Comparison of ENCODE assay signal across 1 cellular context in the genomic region with DNA sequence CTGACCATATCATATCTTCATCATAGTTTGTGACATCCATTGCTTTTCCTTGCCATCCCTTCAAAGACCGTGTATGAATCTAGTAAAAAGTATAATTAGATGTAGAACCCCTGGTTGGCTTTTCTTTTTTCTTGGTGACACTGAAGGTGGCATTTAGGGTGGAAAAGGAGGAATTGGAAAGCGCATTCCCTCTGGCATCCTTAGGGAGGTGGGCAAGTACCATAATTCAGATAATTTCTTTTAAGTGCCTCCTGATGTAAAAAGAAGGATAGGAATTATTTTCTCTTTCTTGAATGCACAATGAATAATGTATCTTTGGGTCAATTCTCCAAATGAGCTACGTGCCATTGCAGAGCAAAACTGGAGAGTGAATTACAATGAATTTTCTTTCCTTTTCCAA.
TF ChIP-seq lines count a peak whose summit lies in the region.

No MANE protein-coding gene starts in this region.

TF ChIP-seq in GM12878, 131 proteins besides CTCF, POLR2A, EP300 and RAD21 (continued from another document):
- TF ChIP-seq, protein P1, sequence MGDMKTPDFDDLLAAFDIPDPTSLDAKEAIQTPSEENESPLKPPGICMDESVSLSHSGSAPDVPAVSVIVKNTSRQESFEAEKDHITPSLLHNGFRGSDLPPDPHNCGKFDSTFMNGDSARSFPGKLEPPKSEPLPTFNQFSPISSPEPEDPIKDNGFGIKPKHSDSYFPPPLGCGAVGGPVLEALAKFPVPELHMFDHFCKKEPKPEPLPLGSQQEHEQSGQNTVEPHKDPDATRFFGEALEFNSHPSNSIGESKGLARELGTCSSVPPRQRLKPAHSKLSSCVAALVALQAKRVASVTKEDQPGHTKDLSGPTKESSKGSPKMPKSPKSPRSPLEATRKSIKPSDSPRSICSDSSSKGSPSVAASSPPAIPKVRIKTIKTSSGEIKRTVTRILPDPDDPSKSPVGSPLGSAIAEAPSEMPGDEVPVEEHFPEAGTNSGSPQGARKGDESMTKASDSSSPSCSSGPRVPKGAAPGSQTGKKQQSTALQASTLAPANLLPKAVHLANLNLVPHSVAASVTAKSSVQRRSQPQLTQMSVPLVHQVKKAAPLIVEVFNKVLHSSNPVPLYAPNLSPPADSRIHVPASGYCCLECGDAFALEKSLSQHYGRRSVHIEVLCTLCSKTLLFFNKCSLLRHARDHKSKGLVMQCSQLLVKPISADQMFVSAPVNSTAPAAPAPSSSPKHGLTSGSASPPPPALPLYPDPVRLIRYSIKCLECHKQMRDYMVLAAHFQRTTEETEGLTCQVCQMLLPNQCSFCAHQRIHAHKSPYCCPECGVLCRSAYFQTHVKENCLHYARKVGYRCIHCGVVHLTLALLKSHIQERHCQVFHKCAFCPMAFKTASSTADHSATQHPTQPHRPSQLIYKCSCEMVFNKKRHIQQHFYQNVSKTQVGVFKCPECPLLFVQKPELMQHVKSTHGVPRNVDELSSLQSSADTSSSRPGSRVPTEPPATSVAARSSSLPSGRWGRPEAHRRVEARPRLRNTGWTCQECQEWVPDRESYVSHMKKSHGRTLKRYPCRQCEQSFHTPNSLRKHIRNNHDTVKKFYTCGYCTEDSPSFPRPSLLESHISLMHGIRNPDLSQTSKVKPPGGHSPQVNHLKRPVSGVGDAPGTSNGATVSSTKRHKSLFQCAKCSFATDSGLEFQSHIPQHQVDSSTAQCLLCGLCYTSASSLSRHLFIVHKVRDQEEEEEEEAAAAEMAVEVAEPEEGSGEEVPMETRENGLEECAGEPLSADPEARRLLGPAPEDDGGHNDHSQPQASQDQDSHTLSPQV (IDR thresholded peaks at IDR 0.05) = no peak
- TF ChIP-seq, protein P2, sequence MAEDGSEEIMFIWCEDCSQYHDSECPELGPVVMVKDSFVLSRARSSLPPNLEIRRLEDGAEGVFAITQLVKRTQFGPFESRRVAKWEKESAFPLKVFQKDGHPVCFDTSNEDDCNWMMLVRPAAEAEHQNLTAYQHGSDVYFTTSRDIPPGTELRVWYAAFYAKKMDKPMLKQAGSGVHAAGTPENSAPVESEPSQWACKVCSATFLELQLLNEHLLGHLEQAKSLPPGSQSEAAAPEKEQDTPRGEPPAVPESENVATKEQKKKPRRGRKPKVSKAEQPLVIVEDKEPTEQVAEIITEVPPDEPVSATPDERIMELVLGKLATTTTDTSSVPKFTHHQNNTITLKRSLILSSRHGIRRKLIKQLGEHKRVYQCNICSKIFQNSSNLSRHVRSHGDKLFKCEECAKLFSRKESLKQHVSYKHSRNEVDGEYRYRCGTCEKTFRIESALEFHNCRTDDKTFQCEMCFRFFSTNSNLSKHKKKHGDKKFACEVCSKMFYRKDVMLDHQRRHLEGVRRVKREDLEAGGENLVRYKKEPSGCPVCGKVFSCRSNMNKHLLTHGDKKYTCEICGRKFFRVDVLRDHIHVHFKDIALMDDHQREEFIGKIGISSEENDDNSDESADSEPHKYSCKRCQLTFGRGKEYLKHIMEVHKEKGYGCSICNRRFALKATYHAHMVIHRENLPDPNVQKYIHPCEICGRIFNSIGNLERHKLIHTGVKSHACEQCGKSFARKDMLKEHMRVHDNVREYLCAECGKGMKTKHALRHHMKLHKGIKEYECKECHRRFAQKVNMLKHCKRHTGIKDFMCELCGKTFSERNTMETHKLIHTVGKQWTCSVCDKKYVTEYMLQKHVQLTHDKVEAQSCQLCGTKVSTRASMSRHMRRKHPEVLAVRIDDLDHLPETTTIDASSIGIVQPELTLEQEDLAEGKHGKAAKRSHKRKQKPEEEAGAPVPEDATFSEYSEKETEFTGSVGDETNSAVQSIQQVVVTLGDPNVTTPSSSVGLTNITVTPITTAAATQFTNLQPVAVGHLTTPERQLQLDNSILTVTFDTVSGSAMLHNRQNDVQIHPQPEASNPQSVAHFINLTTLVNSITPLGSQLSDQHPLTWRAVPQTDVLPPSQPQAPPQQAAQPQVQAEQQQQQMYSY (CRISPR knock-in tag; IDR thresholded peaks at IDR 0.05) = no peak
- TF ChIP-seq RUNX3 (IDR thresholded peaks at IDR 0.05; ENCODE audit: low read length) = no peak
